8 cellular contexts compared by ENCODE assay signal in genomic region chr7:130486114-130486962, GRCh38. TPM values are rescaled to one million over a fixed set of nuclear protein-coding genes. Genes with fewer than 3 reads are reported as not detected.
DNase-seq lines count a peak whose midpoint lies in the region; ATAC-seq lines count a peak whose summit lies in the region.

No MANE protein-coding gene starts in this region.

- peak overlapping the region; percentile 72 for H3K4me3 Mint-ChIP-seq in natural killer cell treated with Interleukin-12 subunit alpha and Interleukin-12 subunit beta and Interleukin-15 and Interleukin-18, amount 100 ng/mL, for 72 hours

- peaks cover 34 to 42% of the 10 kb centered on the region in 2 donors for H3K27me3 Mint-ChIP-seq in natural killer cell treated with Interleukin-12 subunit alpha and Interleukin-12 subunit beta and Interleukin-15 and Interleukin-18, amount 100 ng/mL, for 72 hours

- H3K36me3 Mint-ChIP-seq in natural killer cell treated with Interleukin-12 subunit alpha and Interleukin-12 subunit beta and Interleukin-15 and Interleukin-18, amount 100 ng/mL, for 72 hours, result no peaks in the 10 kb centered on the region

- peak overlapping the region in 10 of 11 experiments; percentile 0 to 39 (median 24); a peak in 11 of 22 replicates for H3K4me2 ChIP-seq in BLaER1 treated with 17β-estradiol and CSF1 and Interleukin-3, amounts not matched to agents 10 nM and 100 nM

- peaks cover 15 to 26% (median 23%) of the 10 kb centered on the region in 11 experiments for H3K27me3 ChIP-seq in BLaER1 treated with 17β-estradiol and CSF1 and Interleukin-3, amounts not matched to agents 10 nM and 100 nM
- H3K27me3 ChIP-seq in esophagus (ENCODE audit: control insufficient read depth in 1 of 2, insufficient read depth in 2 of 2, low read length in 2 of 2), result no peaks in the 10 kb centered on the region

- no peaks in the 10 kb centered on the region for H3K36me3 ChIP-seq in BLaER1 treated with 17β-estradiol and CSF1 and Interleukin-3, amounts not matched to agents 10 nM and 100 nM
- H3K36me3 ChIP-seq in esophagus (ENCODE audit: control insufficient read depth in 2 of 2, insufficient read depth in 2 of 2, low read length in 1 of 2), result no peaks in the 10 kb centered on the region

- no peak overlapping the region for H3K9ac ChIP-seq in BLaER1 treated with 17β-estradiol and CSF1 and Interleukin-3, amounts not matched to agents 10 nM and 100 nM

- peak; percentile 52 for DNase-seq in NCI-H526 treated with DMSO at 0.1 percent for 48 hours (lab: John Stamatoyannopoulos, UW)
- peak; percentile 65 for DNase-seq in activated T-cell treated with anti-CD3 and anti-CD28 coated beads, Interleukin-2, amount 50 U/mL, for 1 hour
- DNase-seq in natural killer cell treated with Interleukin-12 subunit alpha and Interleukin-12 subunit beta and Interleukin-15 and Interleukin-18, amount 100 ng/mL, for 72 hours (ENCODE audit: low spot score), result peak; percentile 62
- DNase-seq in substantia nigra (lab: John Stamatoyannopoulos, UW), result peak in 20 of 49 donors; percentile 14 to 63 (median 28)

- no peak overlapping the region for H3K27ac ChIP-seq in BLaER1 treated with 17β-estradiol and CSF1 and Interleukin-3, amounts not matched to agents 10 nM and 100 nM
- H3K27ac ChIP-seq in esophagus (ENCODE audit: low read depth in 2 of 2, low read length in 1 of 2), result peak overlapping the region in 1 of 2 donors; percentile 18
- peak overlapping the region; percentile 22 for H3K27ac ChIP-seq in substantia nigra (ENCODE audit: low read depth, low read length, poor library complexity, severe bottlenecking)

- WGBS in esophagus, 2 donors, result 6 to 8% methylated on average over 62 to 69 of the region's 69 CpGs

- ATAC-seq in GM21723 (IDR thresholded peaks at IDR 0.05; ENCODE audit: unreplicated experiment) (peak; percentile 46), GM21786 (IDR thresholded peaks at IDR 0.05; ENCODE audit: unreplicated experiment) (no peak)
- ATAC-seq in natural killer cell treated with Interleukin-12 subunit alpha and Interleukin-12 subunit beta and Interleukin-15 and Interleukin-18, amount 100 ng/mL, for 72 hours, result peak; percentile 64 to 79

- H3K9me3 Mint-ChIP-seq in natural killer cell treated with Interleukin-12 subunit alpha and Interleukin-12 subunit beta and Interleukin-15 and Interleukin-18, amount 100 ng/mL, for 72 hours, result no peaks in the 10 kb centered on the region

- peaks cover 22 to 31% (median 28%) of the 10 kb centered on the region in 11 experiments for H3K9me3 ChIP-seq in BLaER1 treated with 17β-estradiol and CSF1 and Interleukin-3, amounts not matched to agents 10 nM and 100 nM (replicated peaks in 1 of 11)
- peaks cover 0 to 3% of the 10 kb centered on the region in 2 donors for H3K9me3 ChIP-seq in esophagus (ENCODE audit: control insufficient read depth in 2 of 2, insufficient read depth in 1 of 2, low read depth in 1 of 2, low read length in 1 of 2)

- H3K4me3 ChIP-seq in BLaER1 treated with 17β-estradiol and CSF1 and Interleukin-3, amounts not matched to agents 10 nM and 100 nM, result 0 out of 20 replicates have a peak overlapping the region, but pooled peaks of 1 of the 10 experiments have one; percentile 20
- peak overlapping the region; percentile 54 to 56 for H3K4me3 ChIP-seq in esophagus (ENCODE audit: low read depth in 1 of 2, low read length in 2 of 2)

- H3K27ac Mint-ChIP-seq in natural killer cell treated with Interleukin-12 subunit alpha and Interleukin-12 subunit beta and Interleukin-15 and Interleukin-18, amount 100 ng/mL, for 72 hours, result no peak overlapping the region

- peaks cover 23 to 26% of the 10 kb centered on the region in 2 donors for H3K4me1 Mint-ChIP-seq in natural killer cell treated with Interleukin-12 subunit alpha and Interleukin-12 subunit beta and Interleukin-15 and Interleukin-18, amount 100 ng/mL, for 72 hours (ENCODE audit: low read depth in 2 of 2)

- peaks cover 0 to 7% (median 0%) of the 10 kb centered on the region in 10 experiments; a peak in 1 of 20 replicates for H3K4me1 ChIP-seq in BLaER1 treated with 17β-estradiol and CSF1 and Interleukin-3, amounts not matched to agents 10 nM and 100 nM
- H3K4me1 ChIP-seq in esophagus (ENCODE audit: control insufficient read depth in 2 of 2, insufficient read depth in 2 of 2, low read length in 1 of 2), result peaks cover under 1 to 4% of the 10 kb centered on the region in 2 donors

- no peaks in the 10 kb centered on the region for H4K20me1 ChIP-seq in BLaER1 treated with 17β-estradiol and CSF1 and Interleukin-3, amounts not matched to agents 10 nM and 100 nM

RNA-seq across cellular contexts. Expression of gene MEST, which starts 5.5 kb away (rescaled TPM):
- polyA plus RNA-seq in esophagus, result 1 to 10 TPM; 4.8 to 8.6 TPM
- 1 to 10 TPM in 1 of 2 donors, under 1 TPM in 1; 0.73 to 1.3 TPM for total RNA-seq in natural killer cell treated with Interleukin-12 subunit alpha and Interleukin-12 subunit beta and Interleukin-15 and Interleukin-18, amount 100 ng/mL, for 72 hours

RNA-seq across cellular contexts. Expression of gene CEP41, which starts 45.5 kb away (rescaled TPM):
- polyA plus RNA-seq in esophagus, result 1 to 10 TPM; 2.3 to 2.5 TPM
- total RNA-seq in natural killer cell treated with Interleukin-12 subunit alpha and Interleukin-12 subunit beta and Interleukin-15 and Interleukin-18, amount 100 ng/mL, for 72 hours, result 10 to 100 TPM; 11.3 to 17.7 TPM
